Comparison of ENCODE assay signal across 8 cellular contexts in the genomic region with DNA sequence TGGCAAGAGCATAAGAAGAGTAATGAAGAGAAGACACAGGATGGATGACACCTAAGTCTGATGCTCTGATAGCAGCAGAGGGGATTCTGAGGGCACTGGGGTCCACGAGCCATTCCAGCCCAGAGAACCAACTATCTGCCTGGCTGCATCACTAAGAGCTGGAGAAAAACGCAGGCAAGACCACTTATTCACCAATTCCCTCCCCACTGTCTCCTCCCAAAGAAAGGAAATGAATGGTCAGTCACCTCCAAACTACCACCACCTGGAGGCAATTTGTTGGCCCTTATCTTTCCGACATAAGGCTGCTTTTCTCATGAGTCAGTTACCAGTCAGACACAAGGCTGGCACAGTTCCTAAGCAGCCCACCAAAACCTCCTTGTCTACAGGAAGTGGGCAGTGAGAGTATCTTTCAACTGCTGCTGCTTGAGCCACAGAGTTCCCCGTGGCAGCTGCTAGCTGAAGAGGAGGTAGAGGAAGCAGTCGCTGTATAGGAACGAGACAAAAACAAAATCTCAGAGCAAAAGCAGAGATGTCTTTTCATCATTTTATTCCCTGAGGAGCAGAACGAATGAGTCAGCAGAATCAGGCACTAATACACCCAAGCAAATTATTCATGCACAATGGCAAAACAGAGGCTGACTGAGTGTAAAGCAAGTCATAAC.
DNase-seq lines count a peak whose midpoint lies in the region; ATAC-seq and TF ChIP-seq lines count a peak whose summit lies in the region.

No MANE protein-coding gene starts in this region.

- 0 out of 2 replicates have a peak overlapping the region, but pooled peaks have one; percentile 12 for H3K9ac ChIP-seq in BLaER1

- peak; percentile 68 for DNase-seq in HS-27A (ENCODE audit: low read depth)
- DNase-seq in activated CD4-positive, alpha-beta T cell treated with anti-CD3 and anti-CD28 coated beads for 48 hours: peak; percentile 75
- DNase-seq in effector CD4-positive, alpha-beta T cell: peak; percentile 17
- no peak for DNase-seq in gastrocnemius medialis
- no peak for DNase-seq in NCI-H128 (lab: John Stamatoyannopoulos, UW; ENCODE audit: unreplicated experiment)

- H3K4me2 ChIP-seq in BLaER1: peak overlapping the region; percentile 81

- peak overlapping the region; percentile 77 for H3K27ac ChIP-seq in BLaER1
- peak overlapping the region; percentile 23 to 67 (median 51) for H3K27ac ChIP-seq in gastrocnemius medialis

- ATAC-seq in gastrocnemius medialis (no peak), HG03039 (IDR thresholded peaks at IDR 0.05; ENCODE audit: unreplicated experiment) (no peak), GM19324 (IDR thresholded peaks at IDR 0.05; ENCODE audit: low FRiP score, unreplicated experiment) (no peak)

- intact Hi-C loops in gastrocnemius medialis (cut with DNase I; ENCODE audit: low total_unique reads): no loop called here

- H3K4me1 ChIP-seq in BLaER1: peaks cover 65% of the 10 kb centered on the region
- peaks cover 40 to 47% of the 10 kb centered on the region in 2 donors for H3K4me1 ChIP-seq in gastrocnemius medialis

- H4K20me1 ChIP-seq in BLaER1: no peaks in the 10 kb centered on the region

- H3K9me3 ChIP-seq in BLaER1 (no peaks in the 10 kb centered on the region), gastrocnemius medialis (no peaks in the 10 kb centered on the region)

- TF ChIP-seq POLR2A in gastrocnemius medialis (IDR thresholded peaks at IDR 0.05): no peak

- no peak for TF ChIP-seq CTCF in gastrocnemius medialis (IDR thresholded peaks at IDR 0.05 in 4 of 5, conservative IDR thresholded peaks at IDR 0.05 in 1 of 5)

- H3K27me3 ChIP-seq in BLaER1 (no peaks in the 10 kb centered on the region), gastrocnemius medialis (no peaks in the 10 kb centered on the region)

- H3K4me3 ChIP-seq in BLaER1 (no peak overlapping the region), gastrocnemius medialis (no peak overlapping the region)

- H3K36me3 ChIP-seq in BLaER1: peaks cover 61% of the 10 kb centered on the region
- no peaks in the 10 kb centered on the region for H3K36me3 ChIP-seq in gastrocnemius medialis

- in situ Hi-C loops in gastrocnemius medialis (cut with MboI; ENCODE audit: low sequenced_read_pairs in 4 of 4): no loop called here

Comparison
In these comparisons a context has a peak if more than half of its experiments do, and no peak if none do; other contexts are left out.
1. DNase-seq: peak in HS-27A (single experiment), activated CD4-positive, alpha-beta T cell treated with anti-CD3 and anti-CD28 coated beads for 48 hours (single experiment) and effector CD4-positive, alpha-beta T cell (single experiment); none in gastrocnemius medialis (0 of 2) and NCI-H128 (single experiment).